ENCODE assay signal across 11 cellular contexts in genomic region chr18:54742654-54743053, GRCh38.
A peak's percentile ranks its signal among the peaks of the same experiment; 100 is the strongest.
DNase-seq lines count a peak whose midpoint lies in the region; ATAC-seq and TF ChIP-seq lines count a peak whose summit lies in the region.
"Had no signal": no experiment of that assay in that cellular context is flagged by ENCODE, and none has a peak within 500 bp of the region (broad histone marks: within the 10 kb centered on the region; RNA-seq: fewer than 3 reads in every experiment).

No MANE protein-coding gene starts in this region.

- peak; percentile 32 to 86 for TF ChIP-seq EP300 in tibial nerve (IDR thresholded peaks at IDR 0.05)

- TF ChIP-seq CTCF in tibial nerve (IDR thresholded peaks at IDR 0.05) = no peak

- no peaks in the 10 kb centered on the region for H3K9me3 ChIP-seq in tibial nerve

- H3K36me3 ChIP-seq in tibial nerve = no peaks in the 10 kb centered on the region

- no peak overlapping the region for H3K27ac ChIP-seq in tibial nerve

- peak; percentile 88 for DNase-seq in HT1080 (ENCODE audit: low read depth)
- DNase-seq in cerebellum (ENCODE audit: low spot score) = peak; percentile 9
- DNase-seq in left lobe of liver (ENCODE audit: low spot score) = peak; percentile 47
- peak; percentile 65 to 88 for DNase-seq in tibial nerve (ENCODE audit: low spot score in 2 of 2)
- DNase-seq in DMS153 treated with DMSO at 0.1 percent for 48 hours (lab: John Stamatoyannopoulos, UW; ENCODE audit: unreplicated experiment) = no peak
- no peak for DNase-seq in DMS79 (lab: John Stamatoyannopoulos, UW)
- DNase-seq: activated CD4-positive, alpha-beta T cell treated with anti-CD3 and anti-CD28 coated beads, Interleukin-2, amount 50 U/mL, for 4 hours; stimulated activated naive CD8-positive, alpha-beta T cell treated with anti-CD3 and anti-CD28 coated beads, Interleukin-15, Interleukin-2, amounts not matched to agents 100 U/mL and 50 U/mL, for 24 hours had no signal

- no peak for TF ChIP-seq POLR2A in tibial nerve (IDR thresholded peaks at IDR 0.05)

- ATAC-seq in left lobe of liver = peak; percentile 57
- ATAC-seq in HG03520 (IDR thresholded peaks at IDR 0.05; ENCODE audit: unreplicated experiment) = no peak
- ATAC-seq in GM18867 (IDR thresholded peaks at IDR 0.05; ENCODE audit: unreplicated experiment) = no peak
- ATAC-seq: Panc1; stimulated activated naive CD8-positive, alpha-beta T cell treated with anti-CD3 and anti-CD28 coated beads, Interleukin-15, Interleukin-2, amounts not matched to agents 100 U/mL and 50 U/mL, for 24 hours had no signal

- no peaks in the 10 kb centered on the region for H3K27me3 ChIP-seq in tibial nerve

- peaks cover 0 to 12% (median 0%) of the 10 kb centered on the region in 4 donors for H3K4me1 ChIP-seq in tibial nerve

- no peak overlapping the region for H3K4me3 ChIP-seq in tibial nerve

Comparison
In these comparisons a context has a peak if more than half of its experiments do, and no peak if none do; other contexts are left out.
1. DNase-seq: peak in HT1080 (single experiment), cerebellum (single experiment), left lobe of liver (single experiment) and tibial nerve (2 of 2); none in DMS153 treated with DMSO at 0.1 percent for 48 hours (single experiment) and DMS79 (single experiment).